Comparison of ENCODE assay signal across 8 cellular contexts in the genomic region with DNA sequence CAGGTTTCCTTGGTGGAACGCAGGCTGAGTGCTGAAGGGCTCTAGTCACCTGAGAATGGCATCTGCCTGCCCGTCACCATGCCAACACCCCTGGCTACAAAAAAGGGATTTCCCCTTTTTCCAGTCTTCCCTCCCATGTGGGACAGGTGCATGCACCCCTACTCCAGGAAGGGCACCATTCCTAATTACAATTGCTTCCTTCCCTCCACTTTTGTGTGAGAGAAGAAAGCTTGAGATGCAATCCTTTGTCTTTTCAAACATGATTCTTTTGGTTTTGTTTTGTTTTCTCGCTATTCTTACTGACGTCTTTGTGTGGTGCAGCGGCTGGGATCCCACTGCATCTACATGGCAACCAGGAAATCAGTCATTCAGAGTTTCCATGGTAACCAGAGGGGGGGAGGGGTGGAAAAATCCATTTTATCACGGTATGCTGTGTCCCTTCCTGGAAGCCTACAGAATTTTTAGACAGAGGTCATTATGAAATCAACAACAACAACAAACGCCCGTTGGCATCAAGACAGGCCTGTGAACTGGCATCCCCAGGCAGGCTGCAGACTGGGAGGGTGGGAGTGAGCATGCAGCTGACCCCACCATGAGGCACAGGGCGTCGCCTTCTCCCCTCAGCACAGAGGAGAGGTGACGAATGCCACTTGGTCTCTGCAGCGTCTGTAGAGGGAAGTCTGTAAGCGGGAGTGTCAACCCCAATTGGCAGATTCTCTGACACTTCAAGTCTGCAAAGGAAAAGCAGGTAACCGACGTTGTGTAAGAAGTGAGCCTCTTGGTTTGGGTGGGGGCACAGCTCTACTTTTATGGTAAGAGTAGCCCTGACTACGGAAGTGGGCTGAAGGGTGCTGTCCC. TPM values are rescaled to one million over a fixed set of nuclear protein-coding genes. Genes with fewer than 3 reads are reported as not detected.
DNase-seq lines count a peak whose midpoint lies in the region; ATAC-seq and TF ChIP-seq lines count a peak whose summit lies in the region.

No MANE protein-coding gene starts in this region.

- H3K27me3 Mint-ChIP-seq in chondrocyte (ENCODE audit: low read depth): no peaks in the 10 kb centered on the region

- intact Hi-C loops in lower leg skin (cut with DNase I; ENCODE audit: low total_unique reads): no loop called here

- H3K27ac Mint-ChIP-seq in chondrocyte (ENCODE audit: unreplicated experiment): peak overlapping the region; percentile 1

- H3K4me1 Mint-ChIP-seq in chondrocyte (ENCODE audit: low read depth): peaks cover 3% of the 10 kb centered on the region

- DNase-seq in GM12865 (ENCODE audit: low read depth) (peak; percentile 96), NCI-H128 (lab: John Stamatoyannopoulos, UW; ENCODE audit: unreplicated experiment) (peak; percentile 28), chondrocyte (ENCODE audit: low spot score) (no peak), lower leg skin (ENCODE audit: low spot score in 2 of 2) (peak; percentile 46 to 86), HuH-7.5 (ENCODE audit: low spot score) (no peak)
- DNase-seq in activated CD4-positive, alpha-beta T cell treated with anti-CD3 and anti-CD28 coated beads for 1 hour: peak; percentile 72
- DNase-seq in stimulated activated CD4-positive, alpha-beta T cell treated with anti-CD3 and anti-CD28 coated beads, TNF-alpha, amount 100 ng/mL, for 1 hour (ENCODE audit: low read depth in 3 of 3, low spot score in 1 of 3): peak; percentile 44 to 71 (median 69)

- no peak overlapping the region for H3K4me3 Mint-ChIP-seq in chondrocyte (ENCODE audit: unreplicated experiment)

- H3K4me3 ChIP-seq in GM12865 (ENCODE audit: low read depth, low read length) (peak overlapping the region; percentile 68), lower leg skin (ENCODE audit: low read depth, poor library complexity, severe bottlenecking) (no peak overlapping the region)

- peak; percentile 74 for ATAC-seq in HG02571 (IDR thresholded peaks at IDR 0.05; ENCODE audit: unreplicated experiment)

- TF ChIP-seq CTCF in GM12865 (IDR thresholded peaks at IDR 0.05; ENCODE audit: insufficient read depth, low read depth, low read length, missing control alignments) (no peak), chondrocyte (IDR thresholded peaks at IDR 0.05) (no peak), lower leg skin (IDR thresholded peaks at IDR 0.05) (no peak)

- WGBS in lower leg skin, 2 donors: 25 to 28% methylated on average over 16 of the region's 16 CpGs

- no peaks in the 10 kb centered on the region for H3K36me3 Mint-ChIP-seq in chondrocyte (ENCODE audit: low read depth)

- no peak for TF ChIP-seq POLR2A in lower leg skin (IDR thresholded peaks at IDR 0.05)

- H3K9me3 Mint-ChIP-seq in chondrocyte (ENCODE audit: low read depth): no peaks in the 10 kb centered on the region

RNA-seq across cellular contexts. Expression of gene GNG2, which starts 13.6 kb away (rescaled TPM):
- total RNA-seq in chondrocyte: 2.4 to 5.1 TPM (median 2.9 TPM) in 3 replicates
- total RNA-seq in lower leg skin: 1 to 10 TPM; 4.0 to 6.6 (median 5.0) TPM

Comparison
In these comparisons a context has a peak if more than half of its experiments do, and no peak if none do; other contexts are left out.
1. DNase-seq: peak in GM12865 (single experiment), NCI-H128 (single experiment), activated CD4-positive, alpha-beta T cell treated with anti-CD3 and anti-CD28 coated beads for 1 hour (single experiment), lower leg skin (2 of 2) and stimulated activated CD4-positive, alpha-beta T cell treated with anti-CD3 and anti-CD28 coated beads, TNF-alpha, amount 100 ng/mL, for 1 hour (3 of 3); none in chondrocyte (single experiment) and HuH-7.5 (single experiment).